17 cellular contexts compared by ENCODE assay signal in genomic region chr2:19775838-19776237, GRCh38.
"Had no signal": no experiment of that assay in that cellular context is flagged by ENCODE, and none has a peak within 500 bp of the region (broad histone marks: within the 10 kb centered on the region; RNA-seq: fewer than 3 reads in every experiment).

No MANE protein-coding gene starts in this region.

- H3K9me3 ChIP-seq: thoracic aorta had no signal

- H3K27ac ChIP-seq: cardiac muscle cell had no signal

- DNase-seq: activated CD4-positive, alpha-beta T cell treated with anti-CD3 and anti-CD28 coated beads for 36 hours; activated CD8-positive, alpha-beta memory T cell treated with anti-CD3 and anti-CD28 coated beads, Interleukin-2, amount 50 U/mL, for 4 hours; activated CD8-positive, alpha-beta T cell treated with anti-CD3 and anti-CD28 coated beads for 36 hours; activated gamma-delta T cell treated with Interleukin-2 at 50 U/mL for 16 hours; activated naive CD8-positive, alpha-beta T cell treated with anti-CD3 and anti-CD28 coated beads for 36 hours; activated T-cell treated with anti-CD3 and anti-CD28 coated beads, Interleukin-2, amount 50 U/mL, for 72 hours; aorta; left colon; mammary epithelial cell; occipital lobe; stimulated activated CD4-positive, alpha-beta T cell treated with anti-CD3 and anti-CD28 coated beads, Interleukin-4, amount 100 ng/mL, for 24 hours; stimulated activated naive CD8-positive, alpha-beta T cell treated with anti-CD3 and anti-CD28 coated beads, Interleukin-15, amount 100 ng/mL, for 72 hours; SW 1271; T-helper 9 cell had no signal

- H3K36me3 ChIP-seq: cardiac muscle cell, thoracic aorta had no signal

- H3K4me3 ChIP-seq: cardiac muscle cell, thoracic aorta had no signal

- ATAC-seq: activated CD4-positive, alpha-beta T cell treated with anti-CD3 and anti-CD28 coated beads for 36 hours; activated CD8-positive, alpha-beta T cell treated with anti-CD3 and anti-CD28 coated beads for 36 hours; activated T-cell treated with anti-CD3 and anti-CD28 coated beads, Interleukin-2, amount 50 U/mL, for 72 hours; left colon; natural killer cell treated with Interleukin-12 subunit alpha and Interleukin-12 subunit beta and Interleukin-15 and Interleukin-18, amount 100 ng/mL, for 72 hours; stimulated activated naive CD8-positive, alpha-beta T cell treated with anti-CD3 and anti-CD28 coated beads, Interleukin-15, amount 100 ng/mL, for 72 hours had no signal
